In the genomic region with DNA sequence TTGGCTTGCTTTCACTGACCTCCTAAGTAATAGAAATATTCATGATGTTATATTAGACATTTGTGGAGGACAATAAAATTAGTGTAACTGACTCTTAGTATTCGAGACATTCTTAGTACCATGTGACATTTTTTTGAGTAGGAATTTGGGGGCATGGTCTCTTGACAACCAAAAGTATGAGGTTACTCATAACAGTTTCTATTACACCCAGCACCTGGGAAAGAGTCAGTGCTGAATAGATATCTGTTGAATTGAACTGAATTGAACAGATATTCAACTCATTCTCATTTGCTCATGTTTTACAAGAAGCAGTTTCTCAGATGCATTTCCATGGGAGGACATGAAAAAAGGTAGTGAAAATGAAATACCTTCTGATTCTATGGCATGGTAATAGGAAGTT, we compare ENCODE assay signal across 12 cellular contexts.
A peak's percentile ranks its signal among the peaks of the same experiment; 100 is the strongest.
DNase-seq lines count a peak whose midpoint lies in the region; ATAC-seq and TF ChIP-seq lines count a peak whose summit lies in the region.
"Had no signal": no experiment of that assay in that cellular context is flagged by ENCODE, and none has a peak within 500 bp of the region (broad histone marks: within the 10 kb centered on the region; RNA-seq: fewer than 3 reads in every experiment).

No MANE protein-coding gene starts in this region.

- peak overlapping the region; percentile 69 for H3K4me2 ChIP-seq in PC-9

- DNase-seq in PC-9, result peak in 1 of 2 experiments; percentile 86
- DNase-seq in esophagus muscularis mucosa (ENCODE audit: extremely low spot score), result no peak
- DNase-seq in renal cortical epithelial cell (ENCODE audit: low read depth), result peak; percentile 56
- no peak for DNase-seq in activated gamma-delta T cell treated with Interleukin-2 at 50 U/mL for 16 hours
- DNase-seq in NCI-H446 (lab: John Stamatoyannopoulos, UW), result no peak
- DNase-seq in NCI-H187 treated with DMSO at 0.1 percent for 48 hours (lab: John Stamatoyannopoulos, UW), result no peak
- DNase-seq: adrenal gland; CD4-positive, CD25-positive, alpha-beta regulatory T cell; hypothalamus; pancreas had no signal

- H3K36me3 ChIP-seq in PC-9 (ENCODE audit: low read depth) (no peaks in the 10 kb centered on the region), esophagus muscularis mucosa (no peaks in the 10 kb centered on the region)
- H3K36me3 ChIP-seq: adrenal gland, pancreas had no signal

- 68% methylated on average over 1 of the region's 1 CpG for WGBS in esophagus muscularis mucosa

- peak overlapping the region; percentile 93 for H3K27ac ChIP-seq in PC-9
- H3K27ac ChIP-seq in esophagus muscularis mucosa (replicated peaks in 1 of 4), result peak overlapping the region; percentile 51 to 69 (median 58)

- H3K4me3 ChIP-seq in PC-9, result peak overlapping the region; percentile 30; the same call in 1 of the 2 replicates
- no peak overlapping the region for H3K4me3 ChIP-seq in esophagus muscularis mucosa
- H3K4me3 ChIP-seq: pancreas had no signal

- CTCF ChIA-PET in PC-9 (lab: Charles Lee), result interaction anchor here (0.9 to 1.4 kb wide), 2 partner anchors 59 to 101 kb away, joined by 3 to 4 read pairs; no protein-coding TSS in a partner anchor

- POLR2A ChIA-PET in PC-9 (lab: Charles Lee; ENCODE audit: unreplicated experiment), result interaction anchor here (0.7 kb wide), 3 partner anchors 139 to 1435 kb away, joined by 3 to 4 read pairs (median 3); no protein-coding TSS in a partner anchor

- H3K27me3 ChIP-seq in PC-9 (ENCODE audit: insufficient read depth, low read depth) (no peaks in the 10 kb centered on the region), esophagus muscularis mucosa (no peaks in the 10 kb centered on the region)
- H3K27me3 ChIP-seq: adrenal gland, pancreas had no signal

- H3K79me2 ChIP-seq in PC-9 (ENCODE audit: low read depth), result peaks cover 67% of the 10 kb centered on the region

- intact Hi-C loops in PC-9 (cut with micrococcal nuclease; ENCODE audit: unreplicated experiment) (loop anchor here (2.0 to 5.0 kb wide), 2 partner anchors 27 to 195 kb away; no protein-coding TSS in a partner anchor), esophagus muscularis mucosa (cut with DNase I) (no loop called here)

- TF ChIP-seq EP300 in esophagus muscularis mucosa (IDR thresholded peaks at IDR 0.05), result no peak

- H2AFZ ChIP-seq in PC-9, result no peak overlapping the region

- H4K20me1 ChIP-seq in PC-9 (ENCODE audit: insufficient read depth), result no peaks in the 10 kb centered on the region

- H3K4me1 ChIP-seq in PC-9 (replicated peaks; ENCODE audit: insufficient read depth), result peaks cover 53% of the 10 kb centered on the region
- H3K4me1 ChIP-seq in esophagus muscularis mucosa, result peaks cover 10 to 44% (median 32%) of the 10 kb centered on the region in 4 donors

- TF ChIP-seq POLR2A in esophagus muscularis mucosa (IDR thresholded peaks at IDR 0.05; ENCODE audit: low read depth), result no peak

- TF ChIP-seq CTCF in PC-9 (conservative IDR thresholded peaks at IDR 0.05), result no peak
- TF ChIP-seq CTCF in esophagus muscularis mucosa (IDR thresholded peaks at IDR 0.05), result no peak

- peak; percentile 66 for ATAC-seq in GM18511 (IDR thresholded peaks at IDR 0.05; ENCODE audit: unreplicated experiment)
- no peak for ATAC-seq in HG03159 (IDR thresholded peaks at IDR 0.05; ENCODE audit: unreplicated experiment)

- no TSS peak for BruUV-seq in PC-9 (replicated peaks; lab: Mats Ljungman, UMichigan)

- H3K9me3 ChIP-seq in PC-9 (ENCODE audit: insufficient read depth, low read depth), result no peaks in the 10 kb centered on the region
- H3K9me3 ChIP-seq in esophagus muscularis mucosa, result no peaks in the 10 kb centered on the region
- H3K9me3 ChIP-seq: adrenal gland, pancreas had no signal

- peaks cover 39% of the 10 kb centered on the region for H3F3A ChIP-seq in PC-9 (ENCODE audit: insufficient read depth, low read depth)

- no peaks in the 10 kb centered on the region for H3K9me2 ChIP-seq in PC-9 (ENCODE audit: insufficient read depth)
